Comparison of ENCODE assay signal across 8 cellular contexts in genomic region chr18:26226229-26227050, GRCh38. TPM values are rescaled to one million over a fixed set of nuclear protein-coding genes. Genes with fewer than 3 reads are reported as not detected.
DNase-seq lines count a peak whose midpoint lies in the region; ATAC-seq and TF ChIP-seq lines count a peak whose summit lies in the region.

TAF4B (plus strand) TSS chr18:26226445; CDS start chr18:26226934, 489 bp downstream.

- peak; percentile 94 for TF ChIP-seq POLR2A in Raji (IDR thresholded peaks at IDR 0.05; ENCODE audit: insufficient read depth, low read depth, low read length)

- peak; percentile 87 for ATAC-seq in stimulated activated naive CD8-positive, alpha-beta T cell treated with anti-CD3 and anti-CD28 coated beads, Interleukin-15, Interleukin-2, amounts not matched to agents 100 U/mL and 50 U/mL, for 24 hours

- DNase-seq in ELF-1 (ENCODE audit: low read depth, low spot score) (peak; percentile 97), GOT3 (lab: John Stamatoyannopoulos, UW) (peak; percentile 71), LHCN-M2 (ENCODE audit: low read depth) (peak; percentile 88), fibroblast of the aortic adventitia (ENCODE audit: low read depth) (peak; percentile 90)
- peak; percentile 93 for DNase-seq in activated T-helper 9 cell treated with anti-CD3 and anti-CD28 coated beads, Interleukin-2, amount 50 U/mL, for 16 hours (ENCODE audit: low read depth)
- DNase-seq in stimulated activated naive CD8-positive, alpha-beta T cell treated with anti-CD3 and anti-CD28 coated beads, Interleukin-15, Interleukin-2, amounts not matched to agents 100 U/mL and 50 U/mL, for 24 hours, result peak; percentile 96

- no peaks in the 10 kb centered on the region for H3K9me3 Mint-ChIP-seq in nephron

- H3K4me3 Mint-ChIP-seq in nephron, result peak within 1 kb of the TSS; percentile 90 to 99 (median 95)

- H3K4me1 Mint-ChIP-seq in nephron, result peaks cover 13% of the 10 kb centered on the region

- H3K36me3 Mint-ChIP-seq in nephron (ENCODE audit: low read depth), result no peaks in the 10 kb centered on the region

- no peak for TF ChIP-seq CTCF in fibroblast of the aortic adventitia (IDR thresholded peaks at IDR 0.05; ENCODE audit: insufficient read depth, low read length)
- no peak for TF ChIP-seq CTCF in nephron (IDR thresholded peaks at IDR 0.05; ENCODE audit: unreplicated experiment in 3 of 3)

- peak within 1 kb of the TSS in 2 of 3 experiments; percentile 51 to 71 for H3K27ac Mint-ChIP-seq in nephron

- peak within 1 kb of the TSS; percentile 86 for H3K4me3 ChIP-seq in fibroblast of the aortic adventitia (ENCODE audit: low read depth, low read length)

- H3K27me3 Mint-ChIP-seq in nephron (ENCODE audit: low read depth), result peaks cover 33% of the 10 kb centered on the region

RNA-seq across cellular contexts. Expression of gene TAF4B, which starts in this region (rescaled TPM):
- total RNA-seq in LHCN-M2 (2014; rRNA removed) (2.4 and 2.7 TPM in 2 replicates), fibroblast of the aortic adventitia (ENCODE audit: low replicate concordance) (3.6 and 17.1 TPM in 2 replicates)
- polyA plus RNA-seq in LHCN-M2 (2012), result 0.13 TPM

Comparison
In these comparisons a context has a peak if more than half of its experiments do, and no peak if none do; other contexts are left out.
1. Peak in every context shown above with its lines: DNase-seq, ATAC-seq and H3K4me3 ChIP-seq.